In genomic region chr9:10903969-10904368, GRCh38 we compare ENCODE assay signal across 31 cellular contexts.
"Had no signal": no experiment of that assay in that cellular context is flagged by ENCODE, and none has a peak within 500 bp of the region (broad histone marks: within the 10 kb centered on the region; RNA-seq: fewer than 3 reads in every experiment).

No MANE protein-coding gene starts in this region.

- FAIRE-seq: bronchial epithelial cell, colon, keratinocyte, TTC549 had no signal

- ATAC-seq: activated CD8-positive, alpha-beta T cell treated with anti-CD3 and anti-CD28 coated beads for 36 hours; activated naive CD8-positive, alpha-beta T cell treated with anti-CD3 and anti-CD28 coated beads, Interleukin-2, amount 50 U/mL, for 24 hours; activated T-cell treated with anti-CD3 and anti-CD28 coated beads, Interleukin-2, amount 50 U/mL, for 4 hours; activated T-helper 17 cell treated with anti-CD3 and anti-CD28 coated beads, Interleukin-2, amount 50 U/mL, for 72 hours; left cardiac atrium; left ventricle myocardium superior had no signal

- DNase-seq: activated B cell treated with CpG ODN at 0.5 μM for 24 hours; activated CD4-positive, alpha-beta T cell treated with anti-CD3 and anti-CD28 coated beads, Interleukin-2, amount 50 U/mL, for 1 hour; activated CD8-positive, alpha-beta T cell treated with anti-CD3 and anti-CD28 coated beads for 36 hours; activated gamma-delta T cell treated with Interleukin-2 at 50 U/mL for 16 hours; activated naive CD8-positive, alpha-beta T cell treated with anti-CD3 and anti-CD28 coated beads, Interleukin-2, amount 50 U/mL, for 24 hours; activated T-cell treated with anti-CD3 and anti-CD28 coated beads, Interleukin-2, amount 50 U/mL, for 4 hours; dermis blood vessel endothelial cell; effector CD4-positive, alpha-beta T cell; esophagus squamous epithelium; foreskin melanocyte; glutamatergic neuron; hippocampal formation; left cardiac atrium; left ventricle myocardium superior; mammary epithelial cell; naive B cell; nephron progenitor cell; ovary; retina; stimulated activated CD4-positive, alpha-beta T cell treated with anti-CD3 and anti-CD28 coated beads, Interleukin-15, amount 100 ng/mL, for 24 hours; stimulated activated CD4-positive, alpha-beta T cell treated with anti-CD3 and anti-CD28 coated beads, Interleukin-2, amount 100 ng/mL, for 24 hours; stimulated activated naive CD4-positive, alpha-beta T cell treated with Interleukin-2 at 50 U/mL for 16 hours; SW 1271; T-helper 9 cell; testis; transverse colon had no signal
